8 cellular contexts compared by ENCODE assay signal in genomic region chr9:129176786-129177442, GRCh38. TPM values are rescaled to one million over a fixed set of nuclear protein-coding genes. Genes with fewer than 3 reads are reported as not detected.
A peak's percentile ranks its signal among the peaks of the same experiment; 100 is the strongest.
DNase-seq lines count a peak whose midpoint lies in the region; ATAC-seq and TF ChIP-seq lines count a peak whose summit lies in the region.

No MANE protein-coding gene starts in this region.

- DNase-seq in activated CD4-positive, alpha-beta T cell treated with anti-CD3 and anti-CD28 coated beads, Interleukin-2, amount 10 ng/mL, durations not matched to agents 24 days and 14 days: peak; percentile 78
- DNase-seq in activated CD4-positive, alpha-beta T cell treated with anti-CD3 and anti-CD28 coated beads, Interleukin-2, amount 50 U/mL, for 4 hours: no peak
- DNase-seq in OCI-LY7 (ENCODE audit: low spot score) (peak; percentile 36), caudate nucleus (lab: John Stamatoyannopoulos, UW) (peak in 20 of 61 donors; percentile 6 to 57 (median 30)), lower leg skin (ENCODE audit: low spot score in 2 of 2) (no peak)

- peak overlapping the region; percentile 86 for H3K4me3 Mint-ChIP-seq in activated CD4-positive, alpha-beta T cell treated with anti-CD3 and anti-CD28 coated beads, Interleukin-2, amount 10 ng/mL, durations not matched to agents 24 days and 14 days

- H3K27ac Mint-ChIP-seq in activated CD4-positive, alpha-beta T cell treated with anti-CD3 and anti-CD28 coated beads, Interleukin-2, amount 10 ng/mL, durations not matched to agents 24 days and 14 days: peak overlapping the region; percentile 82

- CTCF ChIA-PET in OCI-LY7 (lab: Charles Lee; ENCODE audit: unreplicated experiment): interaction anchor here (1.1 kb wide), 1 partner anchor 34 kb away, joined by 4 read pairs; no protein-coding TSS in a partner anchor

- H3K79me2 ChIP-seq in OCI-LY7 (ENCODE audit: insufficient read depth, low read depth, low read length): no peaks in the 10 kb centered on the region

- H3K9me2 ChIP-seq in OCI-LY7 (ENCODE audit: insufficient read depth, low read length): no peaks in the 10 kb centered on the region

- H3K36me3 Mint-ChIP-seq in activated CD4-positive, alpha-beta T cell treated with anti-CD3 and anti-CD28 coated beads, Interleukin-2, amount 10 ng/mL, durations not matched to agents 24 days and 14 days (ENCODE audit: low read depth): no peaks in the 10 kb centered on the region

- intact Hi-C loops in activated CD4-positive, alpha-beta T cell treated with anti-CD3 and anti-CD28 coated beads, Interleukin-2, amount 10 ng/mL, durations not matched to agents 24 days and 14 days (cut with micrococcal nuclease): loop anchor here (1.0 to 5.0 kb wide), 8 partner anchors 25 to 1110 kb away; partner anchors contain the start of genes NAIF1 and SLC25A25
- intact Hi-C loops in OCI-LY7 (cut with micrococcal nuclease; ENCODE audit: unreplicated experiment) (loop anchor here (1.0 to 10.0 kb wide), 5 partner anchors 60 to 450 kb away; partner anchors contain the start of gene NTMT1), lower leg skin (cut with DNase I; ENCODE audit: low total_unique reads) (loop anchor here (10.0 kb wide), 1 partner anchor 428 kb away; no protein-coding TSS in a partner anchor)

- peak overlapping the region; percentile 76 for H3K4me2 ChIP-seq in OCI-LY7 (ENCODE audit: low read length)

- WGBS in lower leg skin, 2 donors: 1% methylated on average over 40 to 45 of the region's 70 CpGs

- TF ChIP-seq POLR2A in lower leg skin (IDR thresholded peaks at IDR 0.05): no peak

- H2AFZ ChIP-seq in OCI-LY7 (ENCODE audit: low read length): no peak overlapping the region

- H3K27me3 Mint-ChIP-seq in activated CD4-positive, alpha-beta T cell treated with anti-CD3 and anti-CD28 coated beads, Interleukin-2, amount 10 ng/mL, durations not matched to agents 24 days and 14 days: peaks cover 17% of the 10 kb centered on the region

- no peak for TF ChIP-seq CTCF in OCI-LY7 (conservative IDR thresholded peaks at IDR 0.05; ENCODE audit: low read length)
- TF ChIP-seq CTCF in lower leg skin (IDR thresholded peaks at IDR 0.05): no peak

- H3K9me3 ChIP-seq in OCI-LY7 (ENCODE audit: low read length): no peaks in the 10 kb centered on the region

- H3K36me3 ChIP-seq in OCI-LY7 (ENCODE audit: insufficient read depth, low read length): no peaks in the 10 kb centered on the region

- H4K20me1 ChIP-seq in OCI-LY7 (ENCODE audit: insufficient read depth, low read length): no peaks in the 10 kb centered on the region

- ATAC-seq in HG03135 (IDR thresholded peaks at IDR 0.05; ENCODE audit: unreplicated experiment) (no peak), GM21367 (IDR thresholded peaks at IDR 0.05; ENCODE audit: unreplicated experiment) (no peak)

- peaks cover 11% of the 10 kb centered on the region for H3K4me1 Mint-ChIP-seq in activated CD4-positive, alpha-beta T cell treated with anti-CD3 and anti-CD28 coated beads, Interleukin-2, amount 10 ng/mL, durations not matched to agents 24 days and 14 days

- no peaks in the 10 kb centered on the region for H3K9me3 Mint-ChIP-seq in activated CD4-positive, alpha-beta T cell treated with anti-CD3 and anti-CD28 coated beads, Interleukin-2, amount 10 ng/mL, durations not matched to agents 24 days and 14 days

- peaks cover 35% of the 10 kb centered on the region for H3K4me1 ChIP-seq in OCI-LY7 (ENCODE audit: insufficient read depth, low read length, poor library complexity, severe bottlenecking)

- peak overlapping the region; percentile 69 for H3K4me3 ChIP-seq in OCI-LY7 (ENCODE audit: low read depth, low read length, poor library complexity, severe bottlenecking)
- peak overlapping the region; percentile 90 for H3K4me3 ChIP-seq in lower leg skin (ENCODE audit: low read depth, poor library complexity, severe bottlenecking)

- BruUV-seq in OCI-LY7 (replicated peaks; lab: Mats Ljungman, UMichigan): no TSS peak

- POLR2A ChIA-PET in OCI-LY7 (lab: Charles Lee): interaction anchor here (0.8 to 1.6 kb wide), 3 partner anchors 37 to 99 kb away, joined by 3 to 6 read pairs (median 4); no protein-coding TSS in a partner anchor

- H3K27ac ChIP-seq in OCI-LY7 (ENCODE audit: low read depth, low read length, poor library complexity, severe bottlenecking): no peak overlapping the region
- H3K27ac ChIP-seq in caudate nucleus (ENCODE audit: low read depth, low read length): peak overlapping the region; percentile 97
- H3K27ac ChIP-seq in temporal lobe (ENCODE audit: low read depth, low read length): peak overlapping the region; percentile 84

RNA-seq across cellular contexts. Expression of gene IER5L, which starts 1.1 kb away (rescaled TPM):
- 11.7 and 12.2 TPM in 2 replicates for total RNA-seq in activated CD4-positive, alpha-beta T cell treated with anti-CD3 and anti-CD28 coated beads, Interleukin-2, amount 10 ng/mL, durations not matched to agents 24 days and 14 days
- 16.9 and 21.2 TPM in 2 replicates for total RNA-seq in OCI-LY7 (2014; rRNA removed; shearing (Covaris generic))
- total RNA-seq in OCI-LY7 (2022) (2.8 and 3.4 TPM in 2 replicates), lower leg skin (10 to 100 TPM; 10.9 to 16.1 (median 12.6) TPM), temporal lobe (20.2 TPM)

Comparison
In these comparisons a context has a peak if more than half of its experiments do, and no peak if none do; other contexts are left out.
1. DNase-seq: peak in activated CD4-positive, alpha-beta T cell treated with anti-CD3 and anti-CD28 coated beads, Interleukin-2, amount 10 ng/mL, durations not matched to agents 24 days and 14 days (single experiment) and OCI-LY7 (single experiment); none in activated CD4-positive, alpha-beta T cell treated with anti-CD3 and anti-CD28 coated beads, Interleukin-2, amount 50 U/mL, for 4 hours (0 of 2) and lower leg skin (0 of 2).